In the genomic region with DNA sequence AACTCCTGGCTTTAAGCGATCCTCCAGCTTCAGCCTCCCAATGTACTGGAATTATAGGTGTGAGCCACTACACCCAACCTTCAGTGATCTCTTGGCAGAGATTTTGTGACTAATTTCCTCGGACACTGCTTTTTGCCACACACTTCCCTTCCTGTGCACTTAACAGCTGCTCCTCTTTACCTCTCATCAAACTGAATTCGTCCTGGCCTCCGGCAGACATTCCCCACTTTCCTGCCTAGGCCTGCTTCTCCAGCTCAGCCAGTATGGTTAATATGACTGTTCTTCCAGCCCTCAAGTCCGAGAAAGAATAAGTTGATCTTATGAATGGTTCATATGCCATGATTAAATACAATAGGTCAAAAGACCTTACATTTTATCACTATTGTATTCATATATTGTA, we compare ENCODE assay signal across 23 cellular contexts.
"Had no signal": no experiment of that assay in that cellular context is flagged by ENCODE, and none has a peak within 500 bp of the region (broad histone marks: within the 10 kb centered on the region; RNA-seq: fewer than 3 reads in every experiment).

No MANE protein-coding gene starts in this region.

- DNase-seq: hippocampal formation; kidney; left colon; left lung; lower lobe of right lung; mesendoderm; naive B cell; natural killer cell; nephron progenitor cell; ovary; right lobe of liver; stimulated activated CD4-positive, alpha-beta T cell treated with anti-CD3 and anti-CD28 coated beads, Interleukin-2, amount 100 ng/mL, for 24 hours; stimulated activated CD4-positive, alpha-beta T cell treated with anti-CD3 and anti-CD28 coated beads, Interleukin-4, amount 100 ng/mL, for 1 hour; stimulated activated naive CD4-positive, alpha-beta T cell; tibial artery; trophoblast cell; upper lobe of right lung had no signal

- ATAC-seq: left colon; left lung; lower lobe of right lung; natural killer cell; right lobe of liver; stimulated activated effector memory CD8-positive, alpha-beta T cell treated with anti-CD3 and anti-CD28 coated beads, Interleukin-12 subunit alpha, Interleukin-12 subunit beta, amount 100 ng/mL, for 72 hours; upper lobe of right lung had no signal

- H3K27me3 ChIP-seq: left lung, ovary, right atrium auricular region, right lobe of liver, suprapubic skin, tibial artery, upper lobe of right lung had no signal

- H3K27ac ChIP-seq: left lung, lower lobe of right lung, ovary, right atrium auricular region, right lobe of liver, suprapubic skin, thoracic aorta, tibial artery, upper lobe of right lung had no signal

- FAIRE-seq: kidney, urothelium cell line had no signal

- H3K4me3 ChIP-seq: left lung, lower lobe of right lung, ovary, right atrium auricular region, right lobe of liver, smooth muscle cell, suprapubic skin, thoracic aorta, tibial artery, upper lobe of right lung had no signal

- H3K4me1 ChIP-seq: left lung, lower lobe of right lung, right atrium auricular region, right lobe of liver, tibial artery, upper lobe of right lung had no signal
